ENCODE assay signal across 1 cellular context in genomic region chr2:187890690-187891089, GRCh38.
TF ChIP-seq lines count a peak whose summit lies in the region.

No MANE protein-coding gene starts in this region.

TF ChIP-seq in H1, 55 proteins besides CTCF, POLR2A, EP300 and RAD21:
- TF ChIP-seq TAF7 (optimal IDR thresholded peaks at IDR 0.05; ENCODE audit: borderline replicate concordance, low read depth, low read length) = no peak
- TF ChIP-seq SIN3A (conservative IDR thresholded peaks at IDR 0.05 in 1 of 2, IDR thresholded peaks at IDR 0.05 in 1 of 2; ENCODE audit: low read depth in 1 of 2, low read length in 2 of 2) = no peak
- TF ChIP-seq, protein P1, sequence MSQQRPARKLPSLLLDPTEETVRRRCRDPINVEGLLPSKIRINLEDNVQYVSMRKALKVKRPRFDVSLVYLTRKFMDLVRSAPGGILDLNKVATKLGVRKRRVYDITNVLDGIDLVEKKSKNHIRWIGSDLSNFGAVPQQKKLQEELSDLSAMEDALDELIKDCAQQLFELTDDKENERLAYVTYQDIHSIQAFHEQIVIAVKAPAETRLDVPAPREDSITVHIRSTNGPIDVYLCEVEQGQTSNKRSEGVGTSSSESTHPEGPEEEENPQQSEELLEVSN (IDR thresholded peaks at IDR 0.05) = no peak
- TF ChIP-seq ZNF274 (IDR thresholded peaks at IDR 0.05; ENCODE audit: borderline replicate concordance, extremely low read depth, low read length) = no peak
- TF ChIP-seq FOSL1 (IDR thresholded peaks at IDR 0.05; ENCODE audit: insufficient read depth, low read depth, low read length) = no peak
- TF ChIP-seq HDAC2 (IDR thresholded peaks at IDR 0.05; ENCODE audit: borderline replicate concordance in 1 of 2, low read depth in 2 of 2, low read length in 2 of 2) = no peak
- no peak for TF ChIP-seq EGR1 (IDR thresholded peaks at IDR 0.05; ENCODE audit: borderline replicate concordance, low read depth, low read length)
- no peak for TF ChIP-seq TEAD4 (IDR thresholded peaks at IDR 0.05; ENCODE audit: low read depth, low read length)
- no peak for TF ChIP-seq CEBPB (IDR thresholded peaks at IDR 0.05; ENCODE audit: low read depth, low read length)
- TF ChIP-seq KDM1A (IDR thresholded peaks at IDR 0.05; ENCODE audit: borderline replicate concordance, low read length) = no peak
